21 cellular contexts compared by ENCODE assay signal in the genomic region with DNA sequence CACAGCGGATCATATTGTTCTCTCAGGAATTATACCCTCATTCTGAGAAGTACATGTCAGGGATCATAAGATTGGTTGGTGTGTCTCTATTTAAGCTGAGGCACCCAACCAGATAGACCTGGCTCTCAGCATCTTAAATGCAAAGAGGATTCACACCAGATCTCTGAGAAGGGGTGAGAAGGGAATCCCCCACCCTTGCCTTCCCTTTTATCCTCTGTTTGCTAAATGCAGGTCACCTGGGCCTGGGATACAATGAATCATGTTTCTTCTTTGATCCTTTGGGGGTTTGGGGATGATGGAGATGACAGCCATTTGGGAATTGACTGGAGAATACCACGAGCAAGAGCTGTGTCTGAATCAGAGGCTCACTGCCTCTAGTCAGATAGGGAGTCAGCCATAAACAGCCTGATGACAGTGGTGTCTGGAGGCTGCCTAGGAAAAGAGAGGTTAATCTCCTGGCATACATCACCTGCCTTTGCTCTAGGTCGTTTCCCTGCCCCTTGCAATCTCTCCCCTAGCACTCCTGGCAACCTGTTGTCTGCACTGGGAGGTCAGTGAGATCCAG. TPM values are rescaled to one million over a fixed set of nuclear protein-coding genes. Genes with fewer than 3 reads are reported as not detected.
DNase-seq lines count a peak whose midpoint lies in the region; ATAC-seq lines count a peak whose summit lies in the region.
"Had no signal": no experiment of that assay in that cellular context is flagged by ENCODE, and none has a peak within 500 bp of the region (broad histone marks: within the 10 kb centered on the region; RNA-seq: fewer than 3 reads in every experiment).

No MANE protein-coding gene starts in this region.

- no peak for DNase-seq in activated CD4-positive, alpha-beta T cell treated with anti-CD3 and anti-CD28 coated beads, Interleukin-2, amount 10 ng/mL, durations not matched to agents 24 days and 14 days
- no peak for DNase-seq in activated CD4-positive, alpha-beta T cell treated with anti-CD3 and anti-CD28 coated beads for 48 hours
- no peak for DNase-seq in activated naive CD4-positive, alpha-beta T cell treated with anti-CD3 and anti-CD28 coated beads, Interleukin-2, amount 50 U/mL, for 72 hours (ENCODE audit: low spot score in 2 of 2)
- DNase-seq in activated naive CD4-positive, alpha-beta T cell treated with anti-CD3 and anti-CD28 coated beads, Interleukin-2, amount 50 U/mL, for 16 hours, result no peak
- DNase-seq in activated naive CD8-positive, alpha-beta T cell treated with anti-CD3 and anti-CD28 coated beads, Interleukin-2, amount 50 U/mL, for 24 hours, result no peak
- no peak for DNase-seq in stimulated activated naive B cell treated with anti-CD40 and anti-IgM and Interleukin-4, amounts not matched to agents 10 μg/mL and 1 μg/mL and 100 μg/mL, for 72 hours
- no peak for DNase-seq in amniotic stem cell (lab: John Stamatoyannopoulos, UW)
- no peak for DNase-seq in T1000 (lab: John Stamatoyannopoulos, UW)
- DNase-seq: 8988T; DMS153; GF-D8; H7; KG1; MV-4-11; NCI-H187; NCI-H2107; NCI-H510A; NCI-H748 treated with DMSO at 0.1 percent for 48 hours; NK-92 treated with Interleukin-12 subunit alpha and Interleukin-12 subunit beta, amount 100 ng/mL, for 24 hours; Peyer's patch had no signal

- no peak overlapping the region for H3K4me3 Mint-ChIP-seq in activated CD4-positive, alpha-beta T cell treated with anti-CD3 and anti-CD28 coated beads, Interleukin-2, amount 10 ng/mL, durations not matched to agents 24 days and 14 days
- H3K4me3 Mint-ChIP-seq in activated naive CD8-positive, alpha-beta T cell treated with anti-CD3 and anti-CD28 coated beads, Interleukin-2, amount 50 U/mL, for 24 hours, result no peak overlapping the region
- H3K4me3 Mint-ChIP-seq in stimulated activated naive B cell treated with anti-CD40 and anti-IgM and Interleukin-4, amounts not matched to agents 10 μg/mL and 1 μg/mL and 100 μg/mL, for 72 hours, result no peak overlapping the region
- H3K4me3 Mint-ChIP-seq: CD14-positive monocyte had no signal

- intact Hi-C loops in activated CD4-positive, alpha-beta T cell treated with anti-CD3 and anti-CD28 coated beads, Interleukin-2, amount 10 ng/mL, durations not matched to agents 24 days and 14 days (cut with micrococcal nuclease), result no loop called here

- peaks cover 76% of the 10 kb centered on the region for H3K36me3 Mint-ChIP-seq in activated CD4-positive, alpha-beta T cell treated with anti-CD3 and anti-CD28 coated beads, Interleukin-2, amount 10 ng/mL, durations not matched to agents 24 days and 14 days (ENCODE audit: low read depth)
- H3K36me3 Mint-ChIP-seq in activated naive CD4-positive, alpha-beta T cell treated with anti-CD3 and anti-CD28 coated beads, Interleukin-2, amount 50 U/mL, for 72 hours, result peaks cover 5 to 26% of the 10 kb centered on the region in 2 donors
- H3K36me3 Mint-ChIP-seq in activated naive CD8-positive, alpha-beta T cell treated with anti-CD3 and anti-CD28 coated beads, Interleukin-2, amount 50 U/mL, for 24 hours (ENCODE audit: low read depth), result peaks cover 43% of the 10 kb centered on the region
- H3K36me3 Mint-ChIP-seq in stimulated activated naive B cell treated with anti-CD40 and anti-IgM and Interleukin-4, amounts not matched to agents 10 μg/mL and 1 μg/mL and 100 μg/mL, for 72 hours, result peaks cover 41 to 83% of the 10 kb centered on the region in 2 donors

- no peaks in the 10 kb centered on the region for H3K27me3 Mint-ChIP-seq in activated CD4-positive, alpha-beta T cell treated with anti-CD3 and anti-CD28 coated beads, Interleukin-2, amount 10 ng/mL, durations not matched to agents 24 days and 14 days
- no peaks in the 10 kb centered on the region for H3K27me3 Mint-ChIP-seq in activated naive CD8-positive, alpha-beta T cell treated with anti-CD3 and anti-CD28 coated beads, Interleukin-2, amount 50 U/mL, for 24 hours
- no peaks in the 10 kb centered on the region for H3K27me3 Mint-ChIP-seq in stimulated activated naive B cell treated with anti-CD40 and anti-IgM and Interleukin-4, amounts not matched to agents 10 μg/mL and 1 μg/mL and 100 μg/mL, for 72 hours

- H3K9me3 Mint-ChIP-seq in activated CD4-positive, alpha-beta T cell treated with anti-CD3 and anti-CD28 coated beads, Interleukin-2, amount 10 ng/mL, durations not matched to agents 24 days and 14 days, result no peaks in the 10 kb centered on the region
- H3K9me3 Mint-ChIP-seq in activated naive CD4-positive, alpha-beta T cell treated with anti-CD3 and anti-CD28 coated beads, Interleukin-2, amount 50 U/mL, for 72 hours, result no peaks in the 10 kb centered on the region
- no peaks in the 10 kb centered on the region for H3K9me3 Mint-ChIP-seq in activated naive CD8-positive, alpha-beta T cell treated with anti-CD3 and anti-CD28 coated beads, Interleukin-2, amount 50 U/mL, for 24 hours
- no peaks in the 10 kb centered on the region for H3K9me3 Mint-ChIP-seq in stimulated activated naive B cell treated with anti-CD40 and anti-IgM and Interleukin-4, amounts not matched to agents 10 μg/mL and 1 μg/mL and 100 μg/mL, for 72 hours
- H3K9me3 Mint-ChIP-seq: CD14-positive monocyte had no signal

- peak overlapping the region; percentile 8 for H3K27ac Mint-ChIP-seq in activated CD4-positive, alpha-beta T cell treated with anti-CD3 and anti-CD28 coated beads, Interleukin-2, amount 10 ng/mL, durations not matched to agents 24 days and 14 days
- peak overlapping the region; percentile 9 to 62 for H3K27ac Mint-ChIP-seq in activated naive CD4-positive, alpha-beta T cell treated with anti-CD3 and anti-CD28 coated beads, Interleukin-2, amount 50 U/mL, for 72 hours
- H3K27ac Mint-ChIP-seq in activated naive CD8-positive, alpha-beta T cell treated with anti-CD3 and anti-CD28 coated beads, Interleukin-2, amount 50 U/mL, for 24 hours, result peak overlapping the region; percentile 4
- peak overlapping the region; percentile 47 for H3K27ac Mint-ChIP-seq in stimulated activated naive B cell treated with anti-CD40 and anti-IgM and Interleukin-4, amounts not matched to agents 10 μg/mL and 1 μg/mL and 100 μg/mL, for 72 hours

- ATAC-seq in activated naive CD4-positive, alpha-beta T cell treated with anti-CD3 and anti-CD28 coated beads, Interleukin-2, amount 50 U/mL, for 72 hours, result peak; percentile 64 to 75
- no peak for ATAC-seq in activated naive CD8-positive, alpha-beta T cell treated with anti-CD3 and anti-CD28 coated beads, Interleukin-2, amount 50 U/mL, for 24 hours
- ATAC-seq in stimulated activated naive B cell treated with anti-CD40 and anti-IgM and Interleukin-4, amounts not matched to agents 10 μg/mL and 1 μg/mL and 100 μg/mL, for 72 hours (replicated peaks), result no peak

- H3K4me1 Mint-ChIP-seq in activated CD4-positive, alpha-beta T cell treated with anti-CD3 and anti-CD28 coated beads, Interleukin-2, amount 10 ng/mL, durations not matched to agents 24 days and 14 days, result peaks cover 5% of the 10 kb centered on the region
- peaks cover 17% of the 10 kb centered on the region for H3K4me1 Mint-ChIP-seq in activated naive CD8-positive, alpha-beta T cell treated with anti-CD3 and anti-CD28 coated beads, Interleukin-2, amount 50 U/mL, for 24 hours
- peaks cover 4 to 13% of the 10 kb centered on the region in 2 donors for H3K4me1 Mint-ChIP-seq in stimulated activated naive B cell treated with anti-CD40 and anti-IgM and Interleukin-4, amounts not matched to agents 10 μg/mL and 1 μg/mL and 100 μg/mL, for 72 hours

RNA-seq across cellular contexts. Expression of gene PDE1B, which starts 11.2 kb away (rescaled TPM):
- total RNA-seq in activated CD4-positive, alpha-beta T cell treated with anti-CD3 and anti-CD28 coated beads, Interleukin-2, amount 10 ng/mL, durations not matched to agents 24 days and 14 days, result 23.6 and 26.3 TPM in 2 replicates
- total RNA-seq in activated naive CD4-positive, alpha-beta T cell treated with anti-CD3 and anti-CD28 coated beads, Interleukin-2, amount 50 U/mL, for 72 hours, result 10 to 100 TPM; 24.1 to 33.6 TPM

RNA-seq across cellular contexts. Expression of gene NCKAP1L, which starts 40.7 kb away (rescaled TPM):
- total RNA-seq in activated CD4-positive, alpha-beta T cell treated with anti-CD3 and anti-CD28 coated beads, Interleukin-2, amount 10 ng/mL, durations not matched to agents 24 days and 14 days, result 98.0 and 99.5 TPM in 2 replicates
- 100 to 1,000 TPM; 153 to 154 TPM for total RNA-seq in activated naive CD4-positive, alpha-beta T cell treated with anti-CD3 and anti-CD28 coated beads, Interleukin-2, amount 50 U/mL, for 72 hours
- total RNA-seq: H7 had no signal

RNA-seq across cellular contexts. Expression of gene PPP1R1A, which starts 50.2 kb away (rescaled TPM):
- total RNA-seq in activated CD4-positive, alpha-beta T cell treated with anti-CD3 and anti-CD28 coated beads, Interleukin-2, amount 10 ng/mL, durations not matched to agents 24 days and 14 days, result not detected in 2 replicates
- not detected for total RNA-seq in activated naive CD4-positive, alpha-beta T cell treated with anti-CD3 and anti-CD28 coated beads, Interleukin-2, amount 50 U/mL, for 72 hours

Comparison
In these comparisons a context has a peak if more than half of its experiments do, and no peak if none do; other contexts are left out.
1. ATAC-seq: peak in activated naive CD4-positive, alpha-beta T cell treated with anti-CD3 and anti-CD28 coated beads, Interleukin-2, amount 50 U/mL, for 72 hours (2 of 2); none in activated naive CD8-positive, alpha-beta T cell treated with anti-CD3 and anti-CD28 coated beads, Interleukin-2, amount 50 U/mL, for 24 hours (single experiment) and stimulated activated naive B cell treated with anti-CD40 and anti-IgM and Interleukin-4, amounts not matched to agents 10 μg/mL and 1 μg/mL and 100 μg/mL, for 72 hours (0 of 2).
2. Peak in every context shown above with its lines, with median percentiles within 50 percentile points of each other: H3K27ac Mint-ChIP-seq.